Comparison of ENCODE assay signal across 1 cellular context in the genomic region with DNA sequence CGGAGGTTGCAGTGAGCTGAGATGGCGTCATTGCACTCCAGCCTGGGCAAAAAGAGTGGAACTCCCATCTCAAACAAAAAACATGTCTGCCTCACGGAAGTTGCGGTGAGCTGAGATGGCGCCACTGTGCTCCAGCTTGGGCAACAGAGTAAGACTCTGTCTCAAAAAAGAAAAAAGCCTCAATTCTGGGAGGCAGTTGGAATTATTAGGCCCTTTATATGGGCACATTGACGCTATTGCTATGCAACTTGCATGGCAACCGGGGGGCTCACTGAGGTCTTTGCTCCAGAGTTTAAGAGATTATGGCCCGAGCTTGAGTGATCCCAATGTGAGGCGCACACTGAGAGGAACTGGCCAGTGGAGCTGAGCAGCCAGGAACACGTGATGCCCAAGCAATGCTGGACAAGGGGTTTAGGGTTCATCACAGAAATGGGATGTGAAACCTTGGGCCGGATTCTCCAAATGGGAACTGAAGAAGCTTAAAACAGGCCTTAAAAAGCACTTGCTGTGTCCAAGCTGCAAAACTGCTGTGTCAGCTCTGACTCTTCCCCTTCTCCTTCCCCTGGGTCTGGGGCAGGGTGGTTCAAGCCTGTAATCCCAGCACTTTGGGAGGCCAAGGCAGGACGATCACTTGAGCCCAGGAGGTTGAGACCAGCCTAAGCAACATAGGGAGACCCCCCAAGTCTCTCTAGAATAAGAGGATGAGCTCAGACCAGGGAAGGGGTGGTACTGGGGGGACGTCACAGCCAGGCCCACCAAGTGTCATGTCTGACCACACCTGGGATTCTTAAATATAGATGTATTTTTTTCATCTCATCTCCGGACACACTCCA.
TF ChIP-seq lines count a peak whose summit lies in the region.

No MANE protein-coding gene starts in this region.

TF ChIP-seq in GM12878, 131 proteins besides CTCF, POLR2A, EP300 and RAD21 (continued from another document):
- TF ChIP-seq, protein P1, sequence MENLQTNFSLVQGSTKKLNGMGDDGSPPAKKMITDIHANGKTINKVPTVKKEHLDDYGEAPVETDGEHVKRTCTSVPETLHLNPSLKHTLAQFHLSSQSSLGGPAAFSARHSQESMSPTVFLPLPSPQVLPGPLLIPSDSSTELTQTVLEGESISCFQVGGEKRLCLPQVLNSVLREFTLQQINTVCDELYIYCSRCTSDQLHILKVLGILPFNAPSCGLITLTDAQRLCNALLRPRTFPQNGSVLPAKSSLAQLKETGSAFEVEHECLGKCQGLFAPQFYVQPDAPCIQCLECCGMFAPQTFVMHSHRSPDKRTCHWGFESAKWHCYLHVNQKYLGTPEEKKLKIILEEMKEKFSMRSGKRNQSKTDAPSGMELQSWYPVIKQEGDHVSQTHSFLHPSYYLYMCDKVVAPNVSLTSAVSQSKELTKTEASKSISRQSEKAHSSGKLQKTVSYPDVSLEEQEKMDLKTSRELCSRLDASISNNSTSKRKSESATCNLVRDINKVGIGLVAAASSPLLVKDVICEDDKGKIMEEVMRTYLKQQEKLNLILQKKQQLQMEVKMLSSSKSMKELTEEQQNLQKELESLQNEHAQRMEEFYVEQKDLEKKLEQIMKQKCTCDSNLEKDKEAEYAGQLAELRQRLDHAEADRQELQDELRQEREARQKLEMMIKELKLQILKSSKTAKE (IDR thresholded peaks at IDR 0.05; ENCODE audit: low read depth, poor library complexity, severe bottlenecking), result no peak
- TF ChIP-seq WRNIP1 (IDR thresholded peaks at IDR 0.05; ENCODE audit: borderline replicate concordance, low read depth, low read length) (no peak), CHD2 (IDR thresholded peaks at IDR 0.05; ENCODE audit: borderline replicate concordance, low read depth, low read length) (peak; percentile 46; the same call in 1 of the 2 replicates), NBN (IDR thresholded peaks at IDR 0.05) (no peak), HDGF (IDR thresholded peaks at IDR 0.05) (no peak), RAD51 (IDR thresholded peaks at IDR 0.05) (peak; percentile 70), RBBP5 (conservative IDR thresholded peaks at IDR 0.05) (no peak), STAT3 (IDR thresholded peaks at IDR 0.05; ENCODE audit: low read depth, low read length) (no peak), BACH1 (IDR thresholded peaks at IDR 0.05; ENCODE audit: borderline replicate concordance) (peak; percentile 87), DPF2 (IDR thresholded peaks at IDR 0.05) (no peak), GATAD2B (conservative IDR thresholded peaks at IDR 0.05; ENCODE audit: low read depth) (0 out of 2 replicates have a peak, but pooled peaks have one; percentile 42), JUND (IDR thresholded peaks at IDR 0.05; ENCODE audit: low read depth, low read length) (no peak), TARDBP (IDR thresholded peaks at IDR 0.05; ENCODE audit: borderline replicate concordance) (no peak), TCF3 (IDR thresholded peaks at IDR 0.05; ENCODE audit: borderline replicate concordance, insufficient read depth, low read depth, low read length) (peak; percentile 51; the same call in 1 of the 2 replicates), MYB (IDR thresholded peaks at IDR 0.05; ENCODE audit: borderline replicate concordance, low read depth, low read length) (0 out of 2 replicates have a peak, but pooled peaks have one; percentile 26), POLR2AphosphoS5 (IDR thresholded peaks at IDR 0.05; ENCODE audit: low read length) (peak; percentile 85; the same call in 1 of the 2 replicates), BHLHE40 (IDR thresholded peaks at IDR 0.05; ENCODE audit: borderline replicate concordance in 1 of 2, low read depth in 2 of 2, low read length in 1 of 2) (peak; percentile 32 to 42; a peak in 2 of 4 replicates), ZSCAN29 (IDR thresholded peaks at IDR 0.05) (no peak)
- TF ChIP-seq, protein P2, sequence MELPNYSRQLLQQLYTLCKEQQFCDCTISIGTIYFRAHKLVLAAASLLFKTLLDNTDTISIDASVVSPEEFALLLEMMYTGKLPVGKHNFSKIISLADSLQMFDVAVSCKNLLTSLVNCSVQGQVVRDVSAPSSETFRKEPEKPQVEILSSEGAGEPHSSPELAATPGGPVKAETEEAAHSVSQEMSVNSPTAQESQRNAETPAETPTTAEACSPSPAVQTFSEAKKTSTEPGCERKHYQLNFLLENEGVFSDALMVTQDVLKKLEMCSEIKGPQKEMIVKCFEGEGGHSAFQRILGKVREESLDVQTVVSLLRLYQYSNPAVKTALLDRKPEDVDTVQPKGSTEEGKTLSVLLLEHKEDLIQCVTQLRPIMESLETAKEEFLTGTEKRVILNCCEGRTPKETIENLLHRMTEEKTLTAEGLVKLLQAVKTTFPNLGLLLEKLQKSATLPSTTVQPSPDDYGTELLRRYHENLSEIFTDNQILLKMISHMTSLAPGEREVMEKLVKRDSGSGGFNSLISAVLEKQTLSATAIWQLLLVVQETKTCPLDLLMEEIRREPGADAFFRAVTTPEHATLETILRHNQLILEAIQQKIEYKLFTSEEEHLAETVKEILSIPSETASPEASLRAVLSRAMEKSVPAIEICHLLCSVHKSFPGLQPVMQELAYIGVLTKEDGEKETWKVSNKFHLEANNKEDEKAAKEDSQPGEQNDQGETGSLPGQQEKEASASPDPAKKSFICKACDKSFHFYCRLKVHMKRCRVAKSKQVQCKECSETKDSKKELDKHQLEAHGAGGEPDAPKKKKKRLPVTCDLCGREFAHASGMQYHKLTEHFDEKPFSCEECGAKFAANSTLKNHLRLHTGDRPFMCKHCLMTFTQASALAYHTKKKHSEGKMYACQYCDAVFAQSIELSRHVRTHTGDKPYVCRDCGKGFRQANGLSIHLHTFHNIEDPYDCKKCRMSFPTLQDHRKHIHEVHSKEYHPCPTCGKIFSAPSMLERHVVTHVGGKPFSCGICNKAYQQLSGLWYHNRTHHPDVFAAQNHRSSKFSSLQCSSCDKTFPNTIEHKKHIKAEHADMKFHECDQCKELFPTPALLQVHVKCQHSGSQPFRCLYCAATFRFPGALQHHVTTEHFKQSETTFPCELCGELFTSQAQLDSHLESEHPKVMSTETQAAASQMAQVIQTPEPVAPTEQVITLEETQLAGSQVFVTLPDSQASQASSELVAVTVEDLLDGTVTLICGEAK (IDR thresholded peaks at IDR 0.05; ENCODE audit: borderline replicate concordance), result no peak
- TF ChIP-seq, protein P3, sequence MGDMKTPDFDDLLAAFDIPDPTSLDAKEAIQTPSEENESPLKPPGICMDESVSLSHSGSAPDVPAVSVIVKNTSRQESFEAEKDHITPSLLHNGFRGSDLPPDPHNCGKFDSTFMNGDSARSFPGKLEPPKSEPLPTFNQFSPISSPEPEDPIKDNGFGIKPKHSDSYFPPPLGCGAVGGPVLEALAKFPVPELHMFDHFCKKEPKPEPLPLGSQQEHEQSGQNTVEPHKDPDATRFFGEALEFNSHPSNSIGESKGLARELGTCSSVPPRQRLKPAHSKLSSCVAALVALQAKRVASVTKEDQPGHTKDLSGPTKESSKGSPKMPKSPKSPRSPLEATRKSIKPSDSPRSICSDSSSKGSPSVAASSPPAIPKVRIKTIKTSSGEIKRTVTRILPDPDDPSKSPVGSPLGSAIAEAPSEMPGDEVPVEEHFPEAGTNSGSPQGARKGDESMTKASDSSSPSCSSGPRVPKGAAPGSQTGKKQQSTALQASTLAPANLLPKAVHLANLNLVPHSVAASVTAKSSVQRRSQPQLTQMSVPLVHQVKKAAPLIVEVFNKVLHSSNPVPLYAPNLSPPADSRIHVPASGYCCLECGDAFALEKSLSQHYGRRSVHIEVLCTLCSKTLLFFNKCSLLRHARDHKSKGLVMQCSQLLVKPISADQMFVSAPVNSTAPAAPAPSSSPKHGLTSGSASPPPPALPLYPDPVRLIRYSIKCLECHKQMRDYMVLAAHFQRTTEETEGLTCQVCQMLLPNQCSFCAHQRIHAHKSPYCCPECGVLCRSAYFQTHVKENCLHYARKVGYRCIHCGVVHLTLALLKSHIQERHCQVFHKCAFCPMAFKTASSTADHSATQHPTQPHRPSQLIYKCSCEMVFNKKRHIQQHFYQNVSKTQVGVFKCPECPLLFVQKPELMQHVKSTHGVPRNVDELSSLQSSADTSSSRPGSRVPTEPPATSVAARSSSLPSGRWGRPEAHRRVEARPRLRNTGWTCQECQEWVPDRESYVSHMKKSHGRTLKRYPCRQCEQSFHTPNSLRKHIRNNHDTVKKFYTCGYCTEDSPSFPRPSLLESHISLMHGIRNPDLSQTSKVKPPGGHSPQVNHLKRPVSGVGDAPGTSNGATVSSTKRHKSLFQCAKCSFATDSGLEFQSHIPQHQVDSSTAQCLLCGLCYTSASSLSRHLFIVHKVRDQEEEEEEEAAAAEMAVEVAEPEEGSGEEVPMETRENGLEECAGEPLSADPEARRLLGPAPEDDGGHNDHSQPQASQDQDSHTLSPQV (IDR thresholded peaks at IDR 0.05), result no peak
